In genomic region chr14:73612339-73613045, GRCh38 we compare ENCODE assay signal across 7 cellular contexts. TPM values are rescaled to one million over a fixed set of nuclear protein-coding genes. Genes with fewer than 3 reads are reported as not detected.
DNase-seq lines count a peak whose midpoint lies in the region; ATAC-seq and TF ChIP-seq lines count a peak whose summit lies in the region.

TSS of gene ACOT6 (plus strand) at chr14:73612517. CDS start at chr14:73612572, 55 bp downstream.

- no peaks in the 10 kb centered on the region for H3K9me3 ChIP-seq in liver (ENCODE audit: control insufficient read depth in 4 of 4, low read length in 3 of 4)

- DNase-seq in GM13977 (ENCODE audit: low spot score): peak; percentile 81
- peak; percentile 23 for DNase-seq in NCI-H446 treated with DMSO at 0.1 percent for 48 hours (lab: John Stamatoyannopoulos, UW)
- DNase-seq in activated CD4-positive, alpha-beta T cell treated with anti-CD3 and anti-CD28 coated beads, Interleukin-2, amount 50 U/mL, for 1 hour: peak; percentile 59
- peak; percentile 71 for DNase-seq in dermis blood vessel endothelial cell
- peak; percentile 52 to 61 for DNase-seq in stimulated activated CD4-positive, alpha-beta T cell treated with anti-CD3 and anti-CD28 coated beads, Interleukin-2, amount 100 ng/mL, for 48 hours

- peaks cover 0 to 18% (median 10%) of the 10 kb centered on the region in 4 donors for H3K4me1 ChIP-seq in liver (ENCODE audit: control insufficient read depth in 4 of 4, insufficient read depth in 4 of 4, low read length in 3 of 4)

- H3K9ac ChIP-seq in liver (ENCODE audit: low read depth in 1 of 2, low read length in 2 of 2): peak within 1 kb of the TSS; percentile 8 to 90

- under 1% methylated on average over 84 of the region's 84 CpGs for WGBS in liver

- H3K27ac ChIP-seq in liver (ENCODE audit: low read depth in 1 of 2, low read length in 2 of 2): peak within 1 kb of the TSS; percentile 91 to 96

- in situ Hi-C loops in GM13977 (cut with MboI; ENCODE audit: low pct_unique_long_range_greater_than_20kb, low sequenced_read_pairs, unreplicated experiment): no loop called here

- TF ChIP-seq RAD21 in liver (IDR thresholded peaks at IDR 0.05): peak in 1 of 2 donors; percentile 23

- TF ChIP-seq CTCF in GM13977 (IDR thresholded peaks at IDR 0.05; ENCODE audit: extremely low read depth, insufficient read depth, missing control alignments) (no peak), liver (IDR thresholded peaks at IDR 0.05; ENCODE audit: low read depth, low read length, missing input control) (no peak)

- no peaks in the 10 kb centered on the region for H3K27me3 ChIP-seq in liver (ENCODE audit: control insufficient read depth in 4 of 4, insufficient read depth in 4 of 4, low read length in 3 of 4)

- peak; percentile 71 for ATAC-seq in HG02763 (IDR thresholded peaks at IDR 0.05; ENCODE audit: unreplicated experiment)

- peak within 1 kb of the TSS; percentile 65 to 85 (median 76) for H3K4me3 ChIP-seq in liver (ENCODE audit: low read depth in 1 of 3, low read length in 3 of 3)

- peaks cover 0 to 2% (median 0%) of the 10 kb centered on the region in 4 donors for H3K36me3 ChIP-seq in liver (ENCODE audit: control insufficient read depth in 4 of 4, insufficient read depth in 3 of 4, low read depth in 1 of 4, low read length in 3 of 4)

TF ChIP-seq in liver, 16 proteins besides CTCF, POLR2A, EP300 and RAD21:
- TF ChIP-seq HNF4A (conservative IDR thresholded peaks at IDR 0.05) (peak; percentile 64 to 67), FOXA2 (IDR thresholded peaks at IDR 0.05) (peak; percentile 14), NR2F2 (IDR thresholded peaks at IDR 0.05) (no peak), RXRA (IDR thresholded peaks at IDR 0.05) (peak in 1 of 2 donors; percentile 70), JUND (IDR thresholded peaks at IDR 0.05) (peak; percentile 11 to 29), HNF4G (IDR thresholded peaks at IDR 0.05) (peak; percentile 2), TAF1 (conservative IDR thresholded peaks at IDR 0.05) (peak; percentile 63), MAX (IDR thresholded peaks at IDR 0.05) (peak; percentile 44), YY1 (IDR thresholded peaks at IDR 0.05) (peak; percentile 70), REST (IDR thresholded peaks at IDR 0.05) (peak; percentile 78), FOXA1 (IDR thresholded peaks at IDR 0.05) (peak; percentile 15), EGR1 (IDR thresholded peaks at IDR 0.05; ENCODE audit: low read depth in 2 of 2) (no peak), GABPA (IDR thresholded peaks at IDR 0.05 in 1 of 2, conservative IDR thresholded peaks at IDR 0.05 in 1 of 2) (no peak), ATF3 (IDR thresholded peaks at IDR 0.05) (no peak), SP1 (IDR thresholded peaks at IDR 0.05) (peak; percentile 87), ZBTB33 (IDR thresholded peaks at IDR 0.05) (peak; percentile 37)

RNA-seq across cellular contexts. Expression of gene ACOT6, which starts in this region (rescaled TPM):
- total RNA-seq in dermis blood vessel endothelial cell (not detected in 2 replicates), liver (1 to 10 TPM in 1 of 2 donors, not detected in 1; 1.1 TPM)
- polyA plus RNA-seq in liver: 1 to 10 TPM in 1 of 2 donors, under 1 TPM in 1; 0.65 to 1.1 TPM

Comparison
In these comparisons a context has a peak if more than half of its experiments do, and no peak if none do; other contexts are left out.
1. Peak in every context shown above with its lines: DNase-seq, ATAC-seq, H3K4me3 ChIP-seq and H3K27ac ChIP-seq.
2. Peak in DNase-seq in dermis blood vessel endothelial cell; RNA of the gene not detected or under 1 TPM.
3. DNase-seq: peak in every context shown above with its lines; median percentile 81 in GM13977; 71 in dermis blood vessel endothelial cell; 59 in activated CD4-positive, alpha-beta T cell treated with anti-CD3 and anti-CD28 coated beads, Interleukin-2, amount 50 U/mL, for 1 hour; 56 in stimulated activated CD4-positive, alpha-beta T cell treated with anti-CD3 and anti-CD28 coated beads, Interleukin-2, amount 100 ng/mL, for 48 hours; 23 in NCI-H446 treated with DMSO at 0.1 percent for 48 hours.